18 cellular contexts compared by ENCODE assay signal in genomic region chr9:22064957-22065356, GRCh38. TPM values are rescaled to one million over a fixed set of nuclear protein-coding genes. Genes with fewer than 3 reads are reported as not detected.
A peak's percentile ranks its signal among the peaks of the same experiment; 100 is the strongest.
DNase-seq lines count a peak whose midpoint lies in the region; ATAC-seq and TF ChIP-seq lines count a peak whose summit lies in the region.
"Had no signal": no experiment of that assay in that cellular context is flagged by ENCODE, and none has a peak within 500 bp of the region (broad histone marks: within the 10 kb centered on the region; RNA-seq: fewer than 3 reads in every experiment).

No MANE protein-coding gene starts in this region.

- no peak for ATAC-seq in naive thymus-derived CD4-positive, alpha-beta T cell
- no peak for ATAC-seq in WTC11

- intact Hi-C loops in naive thymus-derived CD4-positive, alpha-beta T cell (cut with micrococcal nuclease), result loop anchor here in 1 of 2 donors (1.0 to 2.0 kb wide), 2 partner anchors 8 to 14 kb away; no protein-coding TSS in a partner anchor

- peaks cover 0 to 9% of the 10 kb centered on the region in 2 donors for H3K4me1 ChIP-seq in naive thymus-derived CD4-positive, alpha-beta T cell (ENCODE audit: control insufficient read depth in 2 of 2, insufficient read depth in 2 of 2, low read length in 2 of 2)
- no peaks in the 10 kb centered on the region for H3K4me1 ChIP-seq in hepatocyte (ENCODE audit: insufficient read depth)
- H3K4me1 ChIP-seq: SJCRH30 had no signal

- H3K27me3 Mint-ChIP-seq in activated naive CD4-positive, alpha-beta T cell treated with anti-CD3 and anti-CD28 coated beads, Interleukin-2, amount 10 ng/mL, durations not matched to agents 7 days and 5 days, result peaks cover 10% of the 10 kb centered on the region
- H3K27me3 Mint-ChIP-seq in naive thymus-derived CD4-positive, alpha-beta T cell, result peaks cover 0 to 47% (median 0%) of the 10 kb centered on the region in 5 donors
- no peaks in the 10 kb centered on the region; the same call in 1 of the 2 replicates for H3K27me3 Mint-ChIP-seq in WTC11 (ENCODE audit: low read depth)

- H3K4me3 Mint-ChIP-seq in activated naive CD4-positive, alpha-beta T cell treated with anti-CD3 and anti-CD28 coated beads, Interleukin-2, amount 10 ng/mL, durations not matched to agents 7 days and 5 days, result no peak overlapping the region
- H3K4me3 Mint-ChIP-seq in naive thymus-derived CD4-positive, alpha-beta T cell, result peak overlapping the region in 6 of 10 donors; percentile 2 to 55 (median 24)
- no peak overlapping the region for H3K4me3 Mint-ChIP-seq in WTC11
- H3K4me3 Mint-ChIP-seq: H9 had no signal

- POLR2A ChIA-PET in naive thymus-derived CD4-positive, alpha-beta T cell (lab: Charles Lee), result interaction anchor here (0.5 kb wide), 1 partner anchor 277 kb away, joined by 3 read pairs; no protein-coding TSS in a partner anchor
- POLR2A ChIA-PET in WTC11 (lab: Charles Lee), result no interaction called here

- H3K27ac Mint-ChIP-seq in activated naive CD4-positive, alpha-beta T cell treated with anti-CD3 and anti-CD28 coated beads, Interleukin-2, amount 10 ng/mL, durations not matched to agents 7 days and 5 days, result peak overlapping the region; percentile 94
- peak overlapping the region in 5 of 9 donors; percentile 17 to 70 (median 34) for H3K27ac Mint-ChIP-seq in naive thymus-derived CD4-positive, alpha-beta T cell
- H3K27ac Mint-ChIP-seq in WTC11, result no peak overlapping the region
- H3K27ac Mint-ChIP-seq: H9 had no signal

- no peak for DNase-seq in activated naive CD4-positive, alpha-beta T cell treated with anti-CD3 and anti-CD28 coated beads, Interleukin-2, amount 10 ng/mL, durations not matched to agents 7 days and 5 days
- no peak for DNase-seq in activated naive CD4-positive, alpha-beta T cell (lab: John Stamatoyannopoulos, UW)
- DNase-seq in KBM-7 (peak; percentile 51), SW480 (ENCODE audit: low spot score) (peak; percentile 64), hepatocyte (ENCODE audit: low spot score) (no peak), T1000 (lab: John Stamatoyannopoulos, UW) (no peak), WTC11 (ENCODE audit: low spot score) (no peak)
- DNase-seq in naive thymus-derived CD4-positive, alpha-beta T cell, result no peak
- DNase-seq: ACHN, Calu3, H9, Kasumi-1, MM.1S, NCI-H1105, NCI-H1694, NCI-H446 treated with DMSO at 0.1 percent for 48 hours, SJCRH30 had no signal

- 55% methylated on average over 2 of the region's 2 CpGs for WGBS in hepatocyte (ENCODE audit: low lambda C conversion rate, missing lambda C conversion rate)

- no peak overlapping the region for H3K27ac ChIP-seq in naive thymus-derived CD4-positive, alpha-beta T cell (ENCODE audit: low read depth, low read length)
- no peak overlapping the region for H3K27ac ChIP-seq in hepatocyte
- H3K27ac ChIP-seq: RWPE1, SJCRH30 had no signal

- in situ Hi-C loops in KBM-7 (cut with MboI; ENCODE audit: low pct_unique_long_range_greater_than_20kb, low sequenced_read_pairs), result no loop called here

- H3K4me3 ChIP-seq in naive thymus-derived CD4-positive, alpha-beta T cell (ENCODE audit: low read length), result no peak overlapping the region
- H3K4me3 ChIP-seq in hepatocyte, result no peak overlapping the region
- H3K4me3 ChIP-seq: SJCRH30 had no signal

- H3K4me1 Mint-ChIP-seq in activated naive CD4-positive, alpha-beta T cell treated with anti-CD3 and anti-CD28 coated beads, Interleukin-2, amount 10 ng/mL, durations not matched to agents 7 days and 5 days, result peaks cover 73% of the 10 kb centered on the region
- H3K4me1 Mint-ChIP-seq in naive thymus-derived CD4-positive, alpha-beta T cell, result peaks cover 15 to 48% (median 28%) of the 10 kb centered on the region in 7 donors
- H3K4me1 Mint-ChIP-seq in WTC11, result no peaks in the 10 kb centered on the region
- H3K4me1 Mint-ChIP-seq: H9 had no signal

- no peaks in the 10 kb centered on the region for H4K20me1 ChIP-seq in hepatocyte (ENCODE audit: insufficient read depth, poor library complexity, severe bottlenecking)

- H3K9me2 ChIP-seq in hepatocyte (replicated peaks; ENCODE audit: insufficient read depth), result no peaks in the 10 kb centered on the region

- H3K36me3 ChIP-seq in naive thymus-derived CD4-positive, alpha-beta T cell (ENCODE audit: control insufficient read depth in 2 of 3, insufficient read depth in 3 of 3, low read length in 3 of 3), result no peaks in the 10 kb centered on the region
- no peaks in the 10 kb centered on the region for H3K36me3 ChIP-seq in hepatocyte (replicated peaks; ENCODE audit: insufficient read depth, low read depth)
- H3K36me3 ChIP-seq: SJCRH30 had no signal

- no peak overlapping the region for H2AFZ ChIP-seq in hepatocyte

- H3K4me2 ChIP-seq in hepatocyte, result no peak overlapping the region

- H3K79me2 ChIP-seq in hepatocyte, result no peaks in the 10 kb centered on the region

- no peaks in the 10 kb centered on the region for H3K27me3 ChIP-seq in naive thymus-derived CD4-positive, alpha-beta T cell (ENCODE audit: control insufficient read depth in 2 of 2, insufficient read depth in 2 of 2, low read length in 2 of 2)
- no peaks in the 10 kb centered on the region for H3K27me3 ChIP-seq in hepatocyte
- H3K27me3 ChIP-seq: SJCRH30 had no signal

- peaks cover 67% of the 10 kb centered on the region for H3K36me3 Mint-ChIP-seq in activated naive CD4-positive, alpha-beta T cell treated with anti-CD3 and anti-CD28 coated beads, Interleukin-2, amount 10 ng/mL, durations not matched to agents 7 days and 5 days
- H3K36me3 Mint-ChIP-seq in naive thymus-derived CD4-positive, alpha-beta T cell, result peaks cover 0 to 32% (median 0%) of the 10 kb centered on the region in 5 donors
- H3K36me3 Mint-ChIP-seq in WTC11, result peaks cover 2% of the 10 kb centered on the region; the same call in 1 of the 2 replicates

- CTCF ChIA-PET in activated naive CD4-positive, alpha-beta T cell treated with anti-CD3 and anti-CD28 coated beads, Interleukin-2, amount 10 ng/mL, durations not matched to agents 7 days and 5 days (lab: Charles Lee), result no interaction called here
- CTCF ChIA-PET in naive thymus-derived CD4-positive, alpha-beta T cell (lab: Charles Lee), result no interaction called here
- CTCF ChIA-PET in WTC11 (lab: Charles Lee), result interaction anchor here (1.1 kb wide), 1 partner anchor 55 kb away, joined by 8 read pairs; no protein-coding TSS in a partner anchor

- no peak for TF ChIP-seq CTCF in hepatocyte (IDR thresholded peaks at IDR 0.05; ENCODE audit: poor library complexity)
- no peak for TF ChIP-seq CTCF in WTC11 (IDR thresholded peaks at IDR 0.05)

- no peaks in the 10 kb centered on the region for H3K9me3 ChIP-seq in naive thymus-derived CD4-positive, alpha-beta T cell (ENCODE audit: control insufficient read depth in 2 of 3, low read length in 3 of 3)
- H3K9me3 ChIP-seq in hepatocyte (ENCODE audit: low read depth), result no peaks in the 10 kb centered on the region
- H3K9me3 ChIP-seq: SJCRH30 had no signal

- peaks cover 13% of the 10 kb centered on the region for H3K9me3 Mint-ChIP-seq in activated naive CD4-positive, alpha-beta T cell treated with anti-CD3 and anti-CD28 coated beads, Interleukin-2, amount 10 ng/mL, durations not matched to agents 7 days and 5 days
- H3K9me3 Mint-ChIP-seq in naive thymus-derived CD4-positive, alpha-beta T cell, result peaks cover 0 to 8% (median 0%) of the 10 kb centered on the region in 11 donors
- peaks cover 6% of the 10 kb centered on the region; the same call in 1 of the 2 replicates for H3K9me3 Mint-ChIP-seq in WTC11

TF ChIP-seq in WTC11, 78 proteins besides CTCF, POLR2A, EP300 and RAD21 (continues in another document):
- TF ChIP-seq ERG (CRISPR knock-in tag; IDR thresholded peaks at IDR 0.05), result no peak
- TF ChIP-seq FOXP4 (CRISPR knock-in tag; IDR thresholded peaks at IDR 0.05), result no peak
- TF ChIP-seq CDX4 (CRISPR knock-in tag; IDR thresholded peaks at IDR 0.05; ENCODE audit: borderline replicate concordance), result no peak

RNA-seq across cellular contexts. Expression of gene CDKN2B, which starts 55.9 kb away (rescaled TPM):
- total RNA-seq in naive thymus-derived CD4-positive, alpha-beta T cell, result 1 to 10 TPM in 2 of 5 experiments, under 1 TPM in 1, not detected in 2; 0.32 to 4.1 (median 1.6) TPM
- polyA plus RNA-seq in naive thymus-derived CD4-positive, alpha-beta T cell, result not detected
- total RNA-seq in hepatocyte (8.5 and 18.6 TPM in 2 replicates), WTC11 (2021) (0.13 to 0.73 TPM (median 0.46 TPM) in 3 replicates)
- polyA plus RNA-seq in hepatocyte, result 6.0 and 15.1 TPM in 2 replicates

Comparison
In these comparisons a context has a peak if more than half of its experiments do, and no peak if none do; other contexts are left out.
1. DNase-seq: peak in KBM-7 (single experiment) and SW480 (single experiment); none in activated naive CD4-positive, alpha-beta T cell treated with anti-CD3 and anti-CD28 coated beads, Interleukin-2, amount 10 ng/mL, durations not matched to agents 7 days and 5 days (single experiment), activated naive CD4-positive, alpha-beta T cell (0 of 4), naive thymus-derived CD4-positive, alpha-beta T cell (0 of 9), hepatocyte (single experiment), T1000 (single experiment) and WTC11 (single experiment).
2. H3K4me3 Mint-ChIP-seq: peak in naive thymus-derived CD4-positive, alpha-beta T cell (6 of 10); none in activated naive CD4-positive, alpha-beta T cell treated with anti-CD3 and anti-CD28 coated beads, Interleukin-2, amount 10 ng/mL, durations not matched to agents 7 days and 5 days (single experiment) and WTC11 (single experiment).